ENCODE assay signal across 8 cellular contexts in genomic region chr1:234609528-234610042, GRCh38. TPM values are rescaled to one million over a fixed set of nuclear protein-coding genes. Genes with fewer than 3 reads are reported as not detected.
A peak's percentile ranks its signal among the peaks of the same experiment; 100 is the strongest.
DNase-seq lines count a peak whose midpoint lies in the region; ATAC-seq and TF ChIP-seq lines count a peak whose summit lies in the region.

No MANE protein-coding gene starts in this region.

- H3K4me1 ChIP-seq in right lobe of liver = peaks cover 0 to 32% (median 16%) of the 10 kb centered on the region in 4 donors
- H3K4me1 ChIP-seq in vagina = peaks cover 55% of the 10 kb centered on the region

- DNase-seq in stimulated activated naive CD8-positive, alpha-beta T cell treated with anti-CD3 and anti-CD28 coated beads, Interleukin-15, Interleukin-2, amounts not matched to agents 100 U/mL and 50 U/mL, for 24 hours = no peak
- DNase-seq in right lobe of liver = no peak
- DNase-seq in vagina (ENCODE audit: extremely low spot score in 2 of 2) = no peak
- no peak for DNase-seq in GF-D8 (lab: John Stamatoyannopoulos, UW)
- DNase-seq in left colon = no peak

- no peaks in the 10 kb centered on the region for H3K27me3 ChIP-seq in right lobe of liver
- H3K27me3 ChIP-seq in vagina = no peaks in the 10 kb centered on the region

- H3K36me3 ChIP-seq in right lobe of liver (peaks cover 0 to 15% (median 10%) of the 10 kb centered on the region in 4 donors), vagina (peaks cover 0 to 22% of the 10 kb centered on the region in 2 donors)

- no peaks in the 10 kb centered on the region for H3K9me3 ChIP-seq in right lobe of liver
- no peaks in the 10 kb centered on the region for H3K9me3 ChIP-seq in vagina

- intact Hi-C loops in right lobe of liver (cut with DNase I) = loop anchor here (5.0 to 10.0 kb wide), 6 partner anchors 105 to 465 kb away; no protein-coding TSS in a partner anchor
- intact Hi-C loops in vagina (cut with DNase I) = loop anchor here (2.0 to 10.0 kb wide), 5 partner anchors 79 to 1455 kb away; partner anchors contain the start of gene NID1
- intact Hi-C loops in left colon (cut with DNase I, micrococcal nuclease) = loop anchor here in 1 of 2 donors (5.0 kb wide), 1 partner anchor 108 kb away; no protein-coding TSS in a partner anchor

- H3K4me3 Mint-ChIP-seq in stimulated activated naive CD8-positive, alpha-beta T cell treated with anti-CD3 and anti-CD28 coated beads, Interleukin-15, Interleukin-2, amounts not matched to agents 100 ng/mL and 50 ng/mL, for 24 hours = peak overlapping the region; percentile 94

- peaks cover 64% of the 10 kb centered on the region for H3K4me1 Mint-ChIP-seq in stimulated activated naive CD8-positive, alpha-beta T cell treated with anti-CD3 and anti-CD28 coated beads, Interleukin-15, Interleukin-2, amounts not matched to agents 100 ng/mL and 50 ng/mL, for 24 hours (ENCODE audit: low read depth)

- TF ChIP-seq CTCF in right lobe of liver (IDR thresholded peaks at IDR 0.05) (no peak), vagina (IDR thresholded peaks at IDR 0.05) (no peak)

- H3K4me3 ChIP-seq in right lobe of liver (peak overlapping the region; percentile 68 to 73 (median 68)), vagina (peak overlapping the region; percentile 86 to 90)

- WGBS in adipose tissue, 3 donors = 0 to 1% (median 1%) methylated on average over 18 to 92 of the region's 95 CpGs
- no CpG with 5 or more reads among the region's 95 CpGs for WGBS in right lobe of liver (ENCODE audit: insufficient coverage, low coverage, low lambda C conversion rate, missing lambda C conversion rate)

- H3K36me3 Mint-ChIP-seq in stimulated activated naive CD8-positive, alpha-beta T cell treated with anti-CD3 and anti-CD28 coated beads, Interleukin-15, Interleukin-2, amounts not matched to agents 100 ng/mL and 50 ng/mL, for 24 hours (ENCODE audit: low read depth) = peaks cover 42% of the 10 kb centered on the region

- peak overlapping the region; percentile 99 for H3K27ac Mint-ChIP-seq in stimulated activated naive CD8-positive, alpha-beta T cell treated with anti-CD3 and anti-CD28 coated beads, Interleukin-15, Interleukin-2, amounts not matched to agents 100 ng/mL and 50 ng/mL, for 24 hours

- no peaks in the 10 kb centered on the region for H3K9me3 Mint-ChIP-seq in stimulated activated naive CD8-positive, alpha-beta T cell treated with anti-CD3 and anti-CD28 coated beads, Interleukin-15, Interleukin-2, amounts not matched to agents 100 ng/mL and 50 ng/mL, for 24 hours

- no peak for TF ChIP-seq POLR2A in right lobe of liver (IDR thresholded peaks at IDR 0.05)
- no peak for TF ChIP-seq POLR2A in vagina (IDR thresholded peaks at IDR 0.05)

- no peak for ATAC-seq in stimulated activated naive CD8-positive, alpha-beta T cell treated with anti-CD3 and anti-CD28 coated beads, Interleukin-15, Interleukin-2, amounts not matched to agents 100 U/mL and 50 U/mL, for 24 hours
- no peak for ATAC-seq in right lobe of liver
- ATAC-seq in HG02610 (IDR thresholded peaks at IDR 0.05; ENCODE audit: unreplicated experiment) = no peak
- ATAC-seq in left colon = no peak

- H3K27me3 Mint-ChIP-seq in stimulated activated naive CD8-positive, alpha-beta T cell treated with anti-CD3 and anti-CD28 coated beads, Interleukin-15, Interleukin-2, amounts not matched to agents 100 ng/mL and 50 ng/mL, for 24 hours = no peaks in the 10 kb centered on the region

- H3K27ac ChIP-seq in adipose tissue (ENCODE audit: low read depth, low read length) = peak overlapping the region; percentile 80
- peak overlapping the region; percentile 100 for H3K27ac ChIP-seq in right lobe of liver
- H3K27ac ChIP-seq in vagina = peak overlapping the region; percentile 100

RNA-seq across cellular contexts. Expression of gene IRF2BP2, which starts 0.4 kb away (rescaled TPM):
- polyA plus RNA-seq in adipose tissue = 100 to 1,000 TPM in 1 of 3 donors, 10 to 100 TPM in 2; 51.2 to 135 (median 51.5) TPM
- total RNA-seq in right lobe of liver (10 to 100 TPM; 35.3 to 93.2 (median 56.8) TPM), vagina (72.9 TPM), left colon (100 to 1,000 TPM; 176 TPM)
